1 cellular context compared by ENCODE assay signal in genomic region chr4:82433791-82434190, GRCh38.
TF ChIP-seq lines count a peak whose summit lies in the region.

No MANE protein-coding gene starts in this region.

TF ChIP-seq in neural cell, 6 proteins besides CTCF, POLR2A, EP300 and RAD21 (continued from another document):
- TF ChIP-seq REST (IDR thresholded peaks at IDR 0.05; ENCODE audit: borderline replicate concordance): no peak
- no peak for TF ChIP-seq EZH2 (IDR thresholded peaks at IDR 0.05; ENCODE audit: borderline replicate concordance, insufficient read depth, low read length, poor library complexity, severe bottlenecking)
- no peak for TF ChIP-seq POLR2AphosphoS5 (IDR thresholded peaks at IDR 0.05)
- no peak for TF ChIP-seq MXI1 (conservative IDR thresholded peaks at IDR 0.05; ENCODE audit: poor library complexity, severe bottlenecking)
- TF ChIP-seq SMC3 (conservative IDR thresholded peaks at IDR 0.05; ENCODE audit: poor library complexity): no peak
